In genomic region chr4:72314869-72315268, GRCh38 we compare ENCODE assay signal across 12 cellular contexts.
DNase-seq lines count a peak whose midpoint lies in the region; ATAC-seq and TF ChIP-seq lines count a peak whose summit lies in the region.
"Had no signal": no experiment of that assay in that cellular context is flagged by ENCODE, and none has a peak within 500 bp of the region (broad histone marks: within the 10 kb centered on the region; RNA-seq: fewer than 3 reads in every experiment).

No MANE protein-coding gene starts in this region.

- H3K27me3 ChIP-seq in suprapubic skin, result no peaks in the 10 kb centered on the region
- H3K27me3 ChIP-seq: gastroesophageal sphincter had no signal

- no peak for TF ChIP-seq EP300 in suprapubic skin (IDR thresholded peaks at IDR 0.05)

- H3K27ac ChIP-seq in suprapubic skin, result no peak overlapping the region
- H3K27ac ChIP-seq: gastroesophageal sphincter had no signal

- no peaks in the 10 kb centered on the region for H3K9me3 Mint-ChIP-seq in brain
- H3K9me3 Mint-ChIP-seq: stimulated activated memory B cell treated with anti-CD40 and anti-IgM and Interleukin-4, amounts not matched to agents 10 μg/mL and 1 μg/mL and 100 μg/mL, for 72 hours had no signal

- H3K27ac Mint-ChIP-seq in brain, result peak overlapping the region; percentile 81 to 97 (median 94)
- H3K27ac Mint-ChIP-seq: stimulated activated memory B cell treated with anti-CD40 and anti-IgM and Interleukin-4, amounts not matched to agents 10 μg/mL and 1 μg/mL and 100 μg/mL, for 72 hours had no signal

- DNase-seq in COLO668 (lab: John Stamatoyannopoulos, UW; ENCODE audit: unreplicated experiment), result peak; percentile 3
- peak; percentile 37 for DNase-seq in LNCaP clone FGC (ENCODE audit: low read depth)
- DNase-seq in lung microvascular endothelial cell (ENCODE audit: low read depth in 2 of 2), result peak; percentile 29 to 38
- DNase-seq in sciatic nerve (ENCODE audit: low spot score), result no peak
- no peak for DNase-seq in suprapubic skin (ENCODE audit: low spot score in 2 of 2)
- DNase-seq in stimulated activated CD8-positive, alpha-beta memory T cell treated with anti-CD3 and anti-CD28 coated beads, Interleukin-4, amount 100 ng/mL, for 48 hours, result no peak
- no peak for DNase-seq in NK-92 (lab: John Stamatoyannopoulos, UW; ENCODE audit: unreplicated experiment)
- DNase-seq: DMS153, NCI-H146 had no signal

- H3K4me1 Mint-ChIP-seq in brain, result peaks cover 64% of the 10 kb centered on the region
- H3K4me1 Mint-ChIP-seq: stimulated activated memory B cell treated with anti-CD40 and anti-IgM and Interleukin-4, amounts not matched to agents 10 μg/mL and 1 μg/mL and 100 μg/mL, for 72 hours had no signal

- peaks cover 27% of the 10 kb centered on the region for H3K4me1 ChIP-seq in suprapubic skin

- TF ChIP-seq CTCF in LNCaP clone FGC (IDR thresholded peaks at IDR 0.05; ENCODE audit: control insufficient read depth, extremely low read depth, insufficient read depth) (no peak), brain (conservative IDR thresholded peaks at IDR 0.05) (no peak), suprapubic skin (IDR thresholded peaks at IDR 0.05) (no peak)

- no peaks in the 10 kb centered on the region for H3K36me3 ChIP-seq in suprapubic skin
- H3K36me3 ChIP-seq: gastroesophageal sphincter had no signal

- no peaks in the 10 kb centered on the region for H3K9me3 ChIP-seq in suprapubic skin
- H3K9me3 ChIP-seq: gastroesophageal sphincter had no signal

- H3K27me3 Mint-ChIP-seq in brain, result no peaks in the 10 kb centered on the region

- no peak for TF ChIP-seq POLR2A in suprapubic skin (IDR thresholded peaks at IDR 0.05)

- no peak for ATAC-seq in sciatic nerve
- ATAC-seq: gastroesophageal sphincter; stimulated activated memory B cell treated with anti-CD40 and anti-IgM and Interleukin-4, amounts not matched to agents 10 μg/mL and 1 μg/mL and 100 μg/mL, for 72 hours had no signal

- intact Hi-C loops in sciatic nerve (cut with DNase I), result no loop called here

- no peak overlapping the region for H3K4me3 ChIP-seq in LNCaP clone FGC (ENCODE audit: low read depth, low read length)
- H3K4me3 ChIP-seq in suprapubic skin, result no peak overlapping the region
- H3K4me3 ChIP-seq: gastroesophageal sphincter had no signal

- no peaks in the 10 kb centered on the region for H3K36me3 Mint-ChIP-seq in brain
- H3K36me3 Mint-ChIP-seq: stimulated activated memory B cell treated with anti-CD40 and anti-IgM and Interleukin-4, amounts not matched to agents 10 μg/mL and 1 μg/mL and 100 μg/mL, for 72 hours had no signal

- H3K4me3 Mint-ChIP-seq in brain, result peak overlapping the region in 1 of 5 experiments; percentile 32
- H3K4me3 Mint-ChIP-seq: stimulated activated memory B cell treated with anti-CD40 and anti-IgM and Interleukin-4, amounts not matched to agents 10 μg/mL and 1 μg/mL and 100 μg/mL, for 72 hours had no signal

Comparison
In these comparisons a context has a peak if more than half of its experiments do, and no peak if none do; other contexts are left out.
1. DNase-seq: peak in COLO668 (single experiment), LNCaP clone FGC (single experiment) and lung microvascular endothelial cell (2 of 2); none in sciatic nerve (single experiment), suprapubic skin (0 of 2), stimulated activated CD8-positive, alpha-beta memory T cell treated with anti-CD3 and anti-CD28 coated beads, Interleukin-4, amount 100 ng/mL, for 48 hours (single experiment) and NK-92 (single experiment).